Comparison of ENCODE assay signal across 9 cellular contexts in the genomic region with DNA sequence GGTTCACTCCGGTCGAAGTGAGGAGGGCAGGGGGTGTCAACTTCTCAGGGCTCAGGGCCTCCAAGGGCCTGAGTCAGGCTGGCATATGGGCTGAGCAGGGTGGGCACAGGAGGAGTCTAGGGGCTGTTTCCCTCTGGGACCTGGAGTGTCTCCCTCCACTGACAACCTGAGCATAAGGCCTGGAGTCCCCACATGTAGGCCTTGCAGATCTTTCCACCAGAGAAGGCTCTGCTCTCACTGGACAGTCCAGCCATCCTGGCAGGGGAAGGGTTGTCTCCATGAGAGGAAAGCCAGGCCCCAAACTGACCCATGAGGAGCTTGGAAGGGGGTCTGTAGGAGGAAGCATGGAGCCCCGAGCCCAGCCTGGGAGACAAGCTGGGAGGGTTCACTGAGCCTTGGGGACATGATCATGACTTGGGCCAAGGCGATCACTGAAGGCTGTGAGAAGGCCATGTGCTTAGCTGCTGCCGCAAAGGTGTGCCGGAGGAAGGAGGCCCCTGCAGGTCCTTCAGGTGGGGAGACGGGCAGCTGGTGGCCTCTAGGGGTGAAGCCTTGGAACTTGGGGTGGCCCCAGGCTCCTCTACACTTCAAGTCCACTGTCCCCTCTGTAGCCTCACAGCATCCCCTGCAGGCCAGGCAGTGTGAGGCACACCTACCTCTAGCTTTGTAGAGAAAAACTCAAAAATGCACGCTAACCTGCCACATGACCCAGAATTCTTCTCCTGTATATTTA. TPM values are rescaled to one million over a fixed set of nuclear protein-coding genes. Genes with fewer than 3 reads are reported as not detected.
DNase-seq lines count a peak whose midpoint lies in the region; ATAC-seq, FAIRE-seq and TF ChIP-seq lines count a peak whose summit lies in the region.
"Had no signal": no experiment of that assay in that cellular context is flagged by ENCODE, and none has a peak within 500 bp of the region (broad histone marks: within the 10 kb centered on the region; RNA-seq: fewer than 3 reads in every experiment).

No MANE protein-coding gene starts in this region.

- H3K4me2 ChIP-seq in DOHH2 (ENCODE audit: low read length) (no peak overlapping the region), HCT116 (ENCODE audit: low read length) (no peak overlapping the region), OCI-LY7 (ENCODE audit: low read length) (no peak overlapping the region)

- 93 to 97% (median 94%) methylated on average over 8 of the region's 8 CpGs for WGBS in ovary, 3 donors

- no peak overlapping the region for H3K9ac ChIP-seq in HCT116 (ENCODE audit: low read length)

- H3K4me3 ChIP-seq in DOHH2 (ENCODE audit: low read length) (no peak overlapping the region), HCT116 (replicated peaks in 1 of 2; ENCODE audit: low read depth in 1 of 2, low read length in 2 of 2) (no peak overlapping the region), OCI-LY7 (ENCODE audit: low read depth, low read length, poor library complexity, severe bottlenecking) (no peak overlapping the region), ovary (no peak overlapping the region)

- H4K20me1 ChIP-seq in DOHH2 (ENCODE audit: control insufficient read depth, insufficient read depth, low read depth, low read length) (no peaks in the 10 kb centered on the region), HCT116 (ENCODE audit: insufficient read depth) (no peaks in the 10 kb centered on the region), OCI-LY7 (ENCODE audit: insufficient read depth, low read length) (no peaks in the 10 kb centered on the region)

- H3K4me1 ChIP-seq in DOHH2 (ENCODE audit: control insufficient read depth, low read length), result peaks cover 11% of the 10 kb centered on the region
- no peaks in the 10 kb centered on the region for H3K4me1 ChIP-seq in HCT116 (ENCODE audit: control insufficient read depth in 1 of 2, insufficient read depth in 2 of 2, low read length in 2 of 2)
- peaks cover 25% of the 10 kb centered on the region for H3K4me1 ChIP-seq in OCI-LY7 (ENCODE audit: insufficient read depth, low read length, poor library complexity, severe bottlenecking)
- H3K4me1 ChIP-seq in ovary (ENCODE audit: insufficient read depth), result no peaks in the 10 kb centered on the region

- H3K27me3 Mint-ChIP-seq in activated T-helper 17 cell treated with anti-CD3 and anti-CD28 coated beads, Interleukin-2, amount 50 U/mL, for 72 hours, result no peaks in the 10 kb centered on the region

- ATAC-seq in HCT116, result peak; percentile 92
- peak; percentile 98 for ATAC-seq in activated T-helper 17 cell treated with anti-CD3 and anti-CD28 coated beads, Interleukin-2, amount 50 U/mL, for 72 hours (replicated peaks)

- TF ChIP-seq CTCF in DOHH2 (IDR thresholded peaks at IDR 0.05; ENCODE audit: low read depth, low read length, poor library complexity, severe bottlenecking) (peak; percentile 82), HCT116 (IDR thresholded peaks at IDR 0.05 in 2 of 3, conservative IDR thresholded peaks at IDR 0.05 in 1 of 3; ENCODE audit: borderline replicate concordance in 1 of 3, insufficient read depth in 1 of 3, low read depth in 2 of 3, low read length in 2 of 3) (peak; percentile 72 to 78 (median 73)), OCI-LY7 (conservative IDR thresholded peaks at IDR 0.05; ENCODE audit: low read length) (peak; percentile 87), ovary (IDR thresholded peaks at IDR 0.05) (peak in 1 of 3 donors; percentile 11)

- no peaks in the 10 kb centered on the region for H3K36me3 Mint-ChIP-seq in activated T-helper 17 cell treated with anti-CD3 and anti-CD28 coated beads, Interleukin-2, amount 50 U/mL, for 72 hours (ENCODE audit: low read depth)

- no peaks in the 10 kb centered on the region for H3K36me3 ChIP-seq in DOHH2 (ENCODE audit: control insufficient read depth, low read length)
- H3K36me3 ChIP-seq in HCT116 (ENCODE audit: control insufficient read depth in 1 of 2, insufficient read depth in 2 of 2, low read length in 2 of 2), result no peaks in the 10 kb centered on the region
- no peaks in the 10 kb centered on the region for H3K36me3 ChIP-seq in OCI-LY7 (ENCODE audit: insufficient read depth, low read length)
- no peaks in the 10 kb centered on the region for H3K36me3 ChIP-seq in ovary

- no peaks in the 10 kb centered on the region for H3K9me2 ChIP-seq in DOHH2 (replicated peaks; ENCODE audit: control insufficient read depth, low read length)
- no peaks in the 10 kb centered on the region for H3K9me2 ChIP-seq in HCT116 (ENCODE audit: insufficient read depth)
- H3K9me2 ChIP-seq in OCI-LY7 (ENCODE audit: insufficient read depth, low read length), result no peaks in the 10 kb centered on the region

- FAIRE-seq in frontal cortex (lab: Jason Lieb, UNC), result no peak

- peak; percentile 83 for TF ChIP-seq RAD21 in HCT116 (IDR thresholded peaks at IDR 0.05; ENCODE audit: low read depth)

- CTCF ChIA-PET in HCT116 (lab: Charles Lee) (interaction anchor here (0.7 to 1.4 kb wide), 8 partner anchors 27 to 241 kb away, joined by 3 to 6 read pairs (median 4); partner anchors contain the start of gene NAE1), OCI-LY7 (lab: Charles Lee; ENCODE audit: unreplicated experiment) (interaction anchor here (0.6 to 1.1 kb wide), 2 partner anchors 113 to 185 kb away, joined by 3 to 4 read pairs; no protein-coding TSS in a partner anchor)

- H3K79me2 ChIP-seq in DOHH2 (ENCODE audit: control insufficient read depth, low read length) (no peaks in the 10 kb centered on the region), HCT116 (ENCODE audit: insufficient read depth, low read length) (no peaks in the 10 kb centered on the region), OCI-LY7 (ENCODE audit: insufficient read depth, low read depth, low read length) (no peaks in the 10 kb centered on the region)

- H3K4me1 Mint-ChIP-seq in activated T-helper 17 cell treated with anti-CD3 and anti-CD28 coated beads, Interleukin-2, amount 50 U/mL, for 72 hours, result peaks cover 12% of the 10 kb centered on the region

- no peak for TF ChIP-seq POLR2A in HCT116 (IDR thresholded peaks at IDR 0.05; ENCODE audit: borderline replicate concordance, extremely low read depth, insufficient read depth, insufficient read length)
- TF ChIP-seq POLR2A in ovary (IDR thresholded peaks at IDR 0.05), result no peak

- peak overlapping the region; percentile 75 for H3K4me3 Mint-ChIP-seq in activated T-helper 17 cell treated with anti-CD3 and anti-CD28 coated beads, Interleukin-2, amount 50 U/mL, for 72 hours

- BruUV-seq in HCT116 (replicated peaks; lab: Mats Ljungman, UMichigan) (no TSS peak), OCI-LY7 (replicated peaks; lab: Mats Ljungman, UMichigan) (no TSS peak)

- RAD21 ChIA-PET in HCT116 (lab: Charles Lee; ENCODE audit: low non-redundant PET in 1 of 2, low total read pairs in 2 of 2, uncharacterized antibody in 2 of 2, unreplicated experiment in 2 of 2), result interaction anchor here (0.6 to 0.7 kb wide), 3 partner anchors 56 to 181 kb away, joined by 3 to 8 read pairs (median 4); no protein-coding TSS in a partner anchor

- intact Hi-C loops in HCT116 (cut with micrococcal nuclease) (no loop called here), OCI-LY7 (cut with micrococcal nuclease; ENCODE audit: unreplicated experiment) (loop anchor here (1.0 to 2.0 kb wide), 4 partner anchors 72 to 183 kb away; no protein-coding TSS in a partner anchor), cardiac septum (cut with DNase I) (no loop called here), ovary (cut with DNase I) (no loop called here)

- TF ChIP-seq EP300 in ovary (IDR thresholded peaks at IDR 0.05), result no peak

- H2AFZ ChIP-seq in HCT116 (ENCODE audit: low read depth, low read length, poor library complexity, severe bottlenecking), result no peak overlapping the region
- H2AFZ ChIP-seq in OCI-LY7 (ENCODE audit: low read length), result no peak overlapping the region

- no peaks in the 10 kb centered on the region for H3K9me3 Mint-ChIP-seq in activated T-helper 17 cell treated with anti-CD3 and anti-CD28 coated beads, Interleukin-2, amount 50 U/mL, for 72 hours

- H3K27ac ChIP-seq in DOHH2 (ENCODE audit: low read depth, low read length), result no peak overlapping the region
- H3K27ac ChIP-seq in HCT116 (ENCODE audit: low read depth, low read length), result no peak overlapping the region
- H3K27ac ChIP-seq in OCI-LY7 (ENCODE audit: low read depth, low read length, poor library complexity, severe bottlenecking), result no peak overlapping the region
- no peak overlapping the region for H3K27ac ChIP-seq in ovary

- H3K9me3 ChIP-seq in DOHH2 (ENCODE audit: control insufficient read depth, insufficient read depth, low read length), result no peaks in the 10 kb centered on the region
- H3K9me3 ChIP-seq in HCT116 (ENCODE audit: control insufficient read depth in 1 of 2, insufficient read depth in 1 of 2, low read depth in 1 of 2, low read length in 2 of 2), result no peaks in the 10 kb centered on the region
- no peaks in the 10 kb centered on the region for H3K9me3 ChIP-seq in OCI-LY7 (ENCODE audit: low read length)
- H3K9me3 ChIP-seq in ovary, result no peaks in the 10 kb centered on the region

- peak overlapping the region; percentile 34 for H3K27ac Mint-ChIP-seq in activated T-helper 17 cell treated with anti-CD3 and anti-CD28 coated beads, Interleukin-2, amount 50 U/mL, for 72 hours

- no peaks in the 10 kb centered on the region for H3F3A ChIP-seq in DOHH2 (ENCODE audit: control insufficient read depth, insufficient read depth)

- POLR2A ChIA-PET in HCT116 (lab: Charles Lee) (no interaction called here), OCI-LY7 (lab: Charles Lee) (interaction anchor here (0.6 kb wide), 1 partner anchor 9 kb away, joined by 3 read pairs; no protein-coding TSS in a partner anchor)

- H3K27me3 ChIP-seq in DOHH2 (ENCODE audit: control insufficient read depth, low read length) (peaks cover 19% of the 10 kb centered on the region), HCT116 (ENCODE audit: insufficient read depth, low read length) (no peaks in the 10 kb centered on the region), ovary (no peaks in the 10 kb centered on the region)

- no peak for DNase-seq in HCT116 (ENCODE audit: low read depth, low spot score)
- peak; percentile 75 for DNase-seq in OCI-LY7 (ENCODE audit: low spot score)
- DNase-seq in cardiac septum (ENCODE audit: low spot score), result peak; percentile 90
- DNase-seq in stimulated activated CD4-positive, alpha-beta T cell treated with anti-CD3 and anti-CD28 coated beads, Interleukin-2, amount 100 ng/mL, for 24 hours, result peak; percentile 58 to 63
- no peak for DNase-seq in ovary
- no peak for DNase-seq in frontal cortex (ENCODE audit: low spot score in 2 of 2)

RNA-seq across cellular contexts. Expression of gene CMTM2, which starts 9.9 kb away (rescaled TPM):
- total RNA-seq in HCT116 (2021; ENCODE audit: unreplicated experiment) (0.42 TPM), OCI-LY7 (2022) (0.91 TPM in 1 of 2 replicates, not detected in the other), cardiac septum (1.3 TPM), ovary (1 to 10 TPM in 1 of 7 donors, under 1 TPM in 1, not detected in 5; 0.38 to 1.8 TPM), frontal cortex (not detected)
- 0.15 and 0.16 TPM in 2 replicates for polyA plus RNA-seq in HCT116 (2012)
- 0.19 TPM in 1 of 2 replicates, not detected in the other for total RNA-seq in OCI-LY7 (2014; rRNA removed; shearing (Covaris generic))
- 1 to 10 TPM in 1 of 2 donors, under 1 TPM in 1; 0.78 to 1.3 TPM for total RNA-seq in activated T-helper 17 cell treated with anti-CD3 and anti-CD28 coated beads, Interleukin-2, amount 50 U/mL, for 72 hours
- polyA plus RNA-seq in ovary, result under 1 TPM in 1 of 2 donors, not detected in 1; 0.21 TPM
- total RNA-seq: myocyte had no signal

RNA-seq across cellular contexts. Expression of gene CMTM3, which starts 15.4 kb away (rescaled TPM):
- total RNA-seq in HCT116 (2021; ENCODE audit: unreplicated experiment) (12.8 TPM), OCI-LY7 (2022) (27.5 and 30.4 TPM in 2 replicates), cardiac septum (10.4 TPM), ovary (10 to 100 TPM; 22.9 to 60.5 (median 43.2) TPM), frontal cortex (3.3 TPM)
- 9.8 and 11.8 TPM in 2 replicates for polyA plus RNA-seq in HCT116 (2012)
- 5.0 and 5.3 TPM in 2 replicates for total RNA-seq in OCI-LY7 (2014; rRNA removed; shearing (Covaris generic))
- total RNA-seq in activated T-helper 17 cell treated with anti-CD3 and anti-CD28 coated beads, Interleukin-2, amount 50 U/mL, for 72 hours, result 10 to 100 TPM; 46.7 to 64.1 TPM
- polyA plus RNA-seq in ovary, result 10 to 100 TPM; 36.7 to 43.5 TPM

RNA-seq across cellular contexts. Expression of gene CMTM1, which starts 22.9 kb away (rescaled TPM):
- 5.2 TPM for total RNA-seq in HCT116 (2021; ENCODE audit: unreplicated experiment)
- 2.3 TPM in 2 replicates for polyA plus RNA-seq in HCT116 (2012)
- 3.8 and 8.5 TPM in 2 replicates for total RNA-seq in OCI-LY7 (2014; rRNA removed; shearing (Covaris generic))
- total RNA-seq in OCI-LY7 (2022), result 10.6 and 10.7 TPM in 2 replicates
- 10 to 100 TPM; 15.8 to 15.9 TPM for total RNA-seq in activated T-helper 17 cell treated with anti-CD3 and anti-CD28 coated beads, Interleukin-2, amount 50 U/mL, for 72 hours
- 1.3 TPM for total RNA-seq in cardiac septum
- 1 to 10 TPM; 1.0 to 7.1 (median 4.9) TPM for total RNA-seq in ovary
- polyA plus RNA-seq in ovary, result under 1 TPM; 0.22 to 0.54 TPM
- total RNA-seq in frontal cortex, result 4.1 TPM

RNA-seq across cellular contexts. Expression of gene CKLF, which starts 36.8 kb away (rescaled TPM):
- 38.6 TPM for total RNA-seq in HCT116 (2021; ENCODE audit: unreplicated experiment)
- 84.1 and 84.2 TPM in 2 replicates for polyA plus RNA-seq in HCT116 (2012)
- total RNA-seq in OCI-LY7 (2014; rRNA removed; shearing (Covaris generic)), result 56.6 and 58.3 TPM in 2 replicates
- total RNA-seq in OCI-LY7 (2022), result 98.7 and 109 TPM in 2 replicates
- total RNA-seq in activated T-helper 17 cell treated with anti-CD3 and anti-CD28 coated beads, Interleukin-2, amount 50 U/mL, for 72 hours, result 100 to 1,000 TPM; 117 to 155 TPM
- total RNA-seq in cardiac septum, result 10.5 TPM
- 10 to 100 TPM; 22.3 to 46.8 (median 30.6) TPM for total RNA-seq in ovary
- polyA plus RNA-seq in ovary, result 10 to 100 TPM; 34.2 to 36.7 TPM
- total RNA-seq in frontal cortex, result 33.0 TPM

RNA-seq across cellular contexts. Expression of gene TK2, which starts 39.2 kb away (rescaled TPM):
- total RNA-seq in HCT116 (2021; ENCODE audit: unreplicated experiment) (15.4 TPM), OCI-LY7 (2022) (1.9 and 2.4 TPM in 2 replicates), cardiac septum (23.4 TPM), ovary (10 to 100 TPM; 17.0 to 42.0 (median 34.0) TPM), frontal cortex (20.0 TPM)
- 14.7 and 16.9 TPM in 2 replicates for polyA plus RNA-seq in HCT116 (2012)
- total RNA-seq in OCI-LY7 (2014; rRNA removed; shearing (Covaris generic)), result 0.06 and 0.08 TPM in 2 replicates
- total RNA-seq in activated T-helper 17 cell treated with anti-CD3 and anti-CD28 coated beads, Interleukin-2, amount 50 U/mL, for 72 hours, result 1 to 10 TPM; 5.7 to 6.6 TPM
- 10 to 100 TPM; 21.1 to 80.6 TPM for polyA plus RNA-seq in ovary

Comparison
In these comparisons a context has a peak if more than half of its experiments do, and no peak if none do; other contexts are left out.
1. DNase-seq: peak in OCI-LY7 (single experiment), cardiac septum (single experiment) and stimulated activated CD4-positive, alpha-beta T cell treated with anti-CD3 and anti-CD28 coated beads, Interleukin-2, amount 100 ng/mL, for 24 hours (2 of 2); none in HCT116 (single experiment), ovary (0 of 5) and frontal cortex (0 of 2).